Comparison of ENCODE assay signal across 8 cellular contexts in the genomic region with DNA sequence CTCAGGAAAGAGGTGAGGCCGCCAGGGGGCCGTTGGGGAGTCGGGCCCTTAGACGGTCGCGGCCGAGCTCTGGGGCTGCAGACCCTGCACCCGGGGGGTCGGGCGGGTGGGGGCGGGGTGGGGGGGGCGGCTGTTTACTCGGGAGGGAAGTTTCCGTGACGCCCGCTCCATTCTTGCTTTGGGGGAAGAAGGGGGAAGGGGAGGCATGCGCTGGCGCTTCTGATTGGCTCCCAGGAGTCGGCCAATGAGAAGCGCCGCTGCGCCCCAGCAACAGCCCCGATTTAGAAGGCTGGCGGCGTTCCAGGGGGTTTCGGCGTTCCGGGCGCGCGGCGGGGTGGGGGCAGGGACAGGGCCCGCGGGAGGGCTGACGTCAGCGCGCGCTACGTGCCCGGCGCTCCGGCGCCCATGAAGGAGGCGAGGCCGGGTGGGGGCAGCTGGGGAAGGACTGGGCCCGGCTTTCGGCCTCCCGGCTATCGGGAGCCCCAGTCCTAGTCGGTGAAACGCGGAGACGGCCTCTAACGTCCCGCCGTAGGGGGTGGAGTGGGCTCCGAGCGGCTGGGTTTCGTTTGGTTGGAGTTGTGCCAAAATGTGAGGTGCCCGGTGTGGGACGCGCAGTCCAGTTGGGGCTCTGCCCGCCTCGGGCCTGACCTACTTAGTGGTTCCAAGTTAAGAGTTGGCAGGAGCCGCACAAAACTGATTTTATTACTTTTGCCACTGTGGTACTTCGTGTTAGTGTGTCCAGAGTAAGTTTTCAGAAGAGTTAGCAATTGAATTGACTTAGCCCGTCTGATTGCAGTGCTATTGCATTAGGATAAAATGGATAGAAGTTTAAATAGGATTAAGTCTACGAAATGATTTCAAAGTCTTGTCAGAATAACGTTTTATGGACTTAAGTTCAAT. TPM values are rescaled to one million over a fixed set of nuclear protein-coding genes. Genes with fewer than 3 reads are reported as not detected.
DNase-seq lines count a peak whose midpoint lies in the region; ATAC-seq and TF ChIP-seq lines count a peak whose summit lies in the region.

No MANE protein-coding gene starts in this region.

- H3K4me1 ChIP-seq in DOHH2 (ENCODE audit: control insufficient read depth, low read length) = peaks cover 19% of the 10 kb centered on the region

- ATAC-seq in GM21825 (IDR thresholded peaks at IDR 0.05; ENCODE audit: unreplicated experiment) = peak; percentile 55
- ATAC-seq in activated T-helper 17 cell treated with anti-CD3 and anti-CD28 coated beads, Interleukin-2, amount 50 U/mL, for 72 hours (replicated peaks) = peak; percentile 69
- ATAC-seq in natural killer cell = peak; percentile 56 to 80 (median 68)

- TF ChIP-seq CTCF in DOHH2 (IDR thresholded peaks at IDR 0.05; ENCODE audit: low read depth, low read length, poor library complexity, severe bottlenecking) (no peak), fibroblast of mammary gland (conservative IDR thresholded peaks at IDR 0.05; ENCODE audit: control insufficient read depth, insufficient read depth, low read depth, low read length) (no peak), natural killer cell (IDR thresholded peaks at IDR 0.05) (no peak)

- peaks cover 23% of the 10 kb centered on the region for H3K4me1 Mint-ChIP-seq in activated T-helper 17 cell treated with anti-CD3 and anti-CD28 coated beads, Interleukin-2, amount 50 U/mL, for 72 hours
- H3K4me1 Mint-ChIP-seq in natural killer cell = peaks cover 59 to 64% of the 10 kb centered on the region in 2 donors

- no peaks in the 10 kb centered on the region for H3K9me2 ChIP-seq in DOHH2 (replicated peaks; ENCODE audit: control insufficient read depth, low read length)

- H3K27ac ChIP-seq in DOHH2 (ENCODE audit: low read depth, low read length) = peak overlapping the region; percentile 77

- intact Hi-C loops in natural killer cell (cut with micrococcal nuclease) = loop anchor here (2.0 to 10.0 kb wide), 5 partner anchors 36 to 1929 kb away; partner anchors contain the start of genes AKIRIN2, CFAP206, SRSF12 and UBE2J1

- peaks cover 43% of the 10 kb centered on the region for H3K36me3 ChIP-seq in DOHH2 (ENCODE audit: control insufficient read depth, low read length)

- peak overlapping the region; percentile 90 for H3K4me2 ChIP-seq in DOHH2 (ENCODE audit: low read length)

- DNase-seq in Kasumi-1 (lab: John Stamatoyannopoulos, UW) (peak; percentile 95 to 96), RKO (ENCODE audit: low spot score) (peak; percentile 96), fibroblast of mammary gland (ENCODE audit: low read depth) (peak; percentile 96), natural killer cell (peak; percentile 99)
- DNase-seq in stimulated activated naive CD4-positive, alpha-beta T cell (lab: John Stamatoyannopoulos, UW) = peak; percentile 96 to 99 (median 98)

- no peaks in the 10 kb centered on the region for H3K9me3 ChIP-seq in DOHH2 (ENCODE audit: control insufficient read depth, insufficient read depth, low read length)

- H3K4me3 ChIP-seq in DOHH2 (ENCODE audit: low read length) (peak overlapping the region; percentile 99), fibroblast of mammary gland (ENCODE audit: control insufficient read depth, low read depth, low read length) (peak overlapping the region; percentile 78)

- no peaks in the 10 kb centered on the region for H3K27me3 Mint-ChIP-seq in activated T-helper 17 cell treated with anti-CD3 and anti-CD28 coated beads, Interleukin-2, amount 50 U/mL, for 72 hours
- no peaks in the 10 kb centered on the region for H3K27me3 Mint-ChIP-seq in natural killer cell (ENCODE audit: low read depth in 2 of 2)

- peaks cover 40% of the 10 kb centered on the region for H3K79me2 ChIP-seq in DOHH2 (ENCODE audit: control insufficient read depth, low read length)

- peaks cover 5% of the 10 kb centered on the region; the same call in 1 of the 2 replicates for H3F3A ChIP-seq in DOHH2 (ENCODE audit: control insufficient read depth, insufficient read depth)

- no peaks in the 10 kb centered on the region for H3K9me3 Mint-ChIP-seq in activated T-helper 17 cell treated with anti-CD3 and anti-CD28 coated beads, Interleukin-2, amount 50 U/mL, for 72 hours
- H3K9me3 Mint-ChIP-seq in natural killer cell = no peaks in the 10 kb centered on the region

- H3K36me3 Mint-ChIP-seq in activated T-helper 17 cell treated with anti-CD3 and anti-CD28 coated beads, Interleukin-2, amount 50 U/mL, for 72 hours (ENCODE audit: low read depth) = peaks cover 61% of the 10 kb centered on the region
- peaks cover 16% of the 10 kb centered on the region for H3K36me3 Mint-ChIP-seq in natural killer cell

- peak overlapping the region; percentile 100 for H3K4me3 Mint-ChIP-seq in activated T-helper 17 cell treated with anti-CD3 and anti-CD28 coated beads, Interleukin-2, amount 50 U/mL, for 72 hours
- peak overlapping the region; percentile 96 for H3K4me3 Mint-ChIP-seq in natural killer cell

- H4K20me1 ChIP-seq in DOHH2 (ENCODE audit: control insufficient read depth, insufficient read depth, low read depth, low read length) = peaks cover 26% of the 10 kb centered on the region; the same call in 1 of the 2 replicates

- no peaks in the 10 kb centered on the region for H3K27me3 ChIP-seq in DOHH2 (ENCODE audit: control insufficient read depth, low read length)

- peak overlapping the region; percentile 100 for H3K27ac Mint-ChIP-seq in activated T-helper 17 cell treated with anti-CD3 and anti-CD28 coated beads, Interleukin-2, amount 50 U/mL, for 72 hours
- H3K27ac Mint-ChIP-seq in natural killer cell = peak overlapping the region; percentile 99

RNA-seq across cellular contexts. Expression of gene PNRC1, which starts 1.1 kb away (rescaled TPM):
- 100 to 1,000 TPM in 1 of 2 donors, 10 to 100 TPM in 1; 61.5 to 363 TPM for total RNA-seq in activated T-helper 17 cell treated with anti-CD3 and anti-CD28 coated beads, Interleukin-2, amount 50 U/mL, for 72 hours
- 100 to 1,000 TPM; 695 to 970 (median 712) TPM for total RNA-seq in natural killer cell

RNA-seq across cellular contexts. Expression of gene SRSF12, which starts 36.2 kb away (rescaled TPM):
- 1 to 10 TPM in 1 of 2 donors, not detected in 1; 1.1 TPM for total RNA-seq in activated T-helper 17 cell treated with anti-CD3 and anti-CD28 coated beads, Interleukin-2, amount 50 U/mL, for 72 hours
- under 1 TPM; 0.07 to 0.45 (median 0.45) TPM for total RNA-seq in natural killer cell

Comparison
In these comparisons a context has a peak if more than half of its experiments do, and no peak if none do; other contexts are left out.
1. Peak in every context shown above with its lines: DNase-seq, ATAC-seq, H3K4me3 ChIP-seq and H3K27ac ChIP-seq.